23 cellular contexts compared by ENCODE assay signal in genomic region chr3:170270282-170270891, GRCh38.
"Had no signal": no experiment of that assay in that cellular context is flagged by ENCODE, and none has a peak within 500 bp of the region (broad histone marks: within the 10 kb centered on the region; RNA-seq: fewer than 3 reads in every experiment).

No MANE protein-coding gene starts in this region.

- H3K9me3 ChIP-seq: esophagus muscularis mucosa, gastrocnemius medialis, heart right ventricle, psoas muscle, stomach, thoracic aorta had no signal

- ATAC-seq: effector memory CD8-positive, alpha-beta T cell; gastrocnemius medialis; heart right ventricle; left ventricle myocardium superior; naive thymus-derived CD4-positive, alpha-beta T cell; psoas muscle; sciatic nerve had no signal

- FAIRE-seq: bronchial epithelial cell, keratinocyte had no signal

- DNase-seq: central memory CD4-positive, alpha-beta T cell; effector memory CD8-positive, alpha-beta T cell; gastrocnemius medialis; heart right ventricle; left ventricle myocardium superior; mammary epithelial cell; naive thymus-derived CD4-positive, alpha-beta T cell; nucleus accumbens; psoas muscle; retina; stimulated activated CD4-positive, alpha-beta T cell treated with anti-CD3 and anti-CD28 coated beads, Interleukin-12 subunit alpha, Interleukin-12 subunit beta, amount 100 ng/mL, for 4 hours; stimulated activated naive CD4-positive, alpha-beta T cell; stomach; substantia nigra; trophoblast cell had no signal

- H3K27ac Mint-ChIP-seq: effector memory CD8-positive, alpha-beta T cell; naive thymus-derived CD4-positive, alpha-beta T cell; neural progenitor cell had no signal

- H3K4me1 ChIP-seq: esophagus muscularis mucosa, gastrocnemius medialis, heart right ventricle, neural progenitor cell, parathyroid adenoma, psoas muscle had no signal

- H3K4me1 Mint-ChIP-seq: naive thymus-derived CD4-positive, alpha-beta T cell; neural progenitor cell had no signal

- H3K4me3 ChIP-seq: esophagus muscularis mucosa, gastrocnemius medialis, heart right ventricle, neural progenitor cell, psoas muscle, stomach, thoracic aorta had no signal

- H3K27ac ChIP-seq: epithelial cell of prostate, esophagus muscularis mucosa, gastrocnemius medialis, heart right ventricle, neural progenitor cell, parathyroid adenoma, psoas muscle, stomach, thoracic aorta had no signal

- H3K9me3 Mint-ChIP-seq: effector memory CD8-positive, alpha-beta T cell; naive thymus-derived CD4-positive, alpha-beta T cell; neural progenitor cell had no signal

- H3K27me3 Mint-ChIP-seq: effector memory CD8-positive, alpha-beta T cell; naive thymus-derived CD4-positive, alpha-beta T cell had no signal

- H2AFZ ChIP-seq: neural progenitor cell, parathyroid adenoma had no signal

- H3K4me2 ChIP-seq: neural progenitor cell had no signal

- H3K9ac ChIP-seq: neural progenitor cell, parathyroid adenoma had no signal

- H3K4me3 Mint-ChIP-seq: effector memory CD8-positive, alpha-beta T cell; naive thymus-derived CD4-positive, alpha-beta T cell; neural progenitor cell had no signal

- H3K27me3 ChIP-seq: esophagus muscularis mucosa, gastrocnemius medialis, heart right ventricle, neural progenitor cell, stomach had no signal
